8 cellular contexts compared by ENCODE assay signal in genomic region chr17:75693500-75694481, GRCh38. TPM values are rescaled to one million over a fixed set of nuclear protein-coding genes. Genes with fewer than 3 reads are reported as not detected.
A peak's percentile ranks its signal among the peaks of the same experiment; 100 is the strongest.
DNase-seq lines count a peak whose midpoint lies in the region; TF ChIP-seq lines count a peak whose summit lies in the region.

No MANE protein-coding gene starts in this region.

- H3K27ac Mint-ChIP-seq in chondrocyte (ENCODE audit: unreplicated experiment) (peak overlapping the region; percentile 95), type B pancreatic cell (peak overlapping the region; percentile 34)
- peak overlapping the region in 1 of 7 donors; percentile 18 for H3K27ac Mint-ChIP-seq in CD4-positive, alpha-beta memory T cell

- POLR2A ChIA-PET in CD4-positive, alpha-beta memory T cell (lab: Charles Lee; ENCODE audit: partially characterized antibody), result no interaction called here

- peaks cover 13% of the 10 kb centered on the region for H3K36me3 Mint-ChIP-seq in chondrocyte (ENCODE audit: low read depth)
- peaks cover 21% of the 10 kb centered on the region for H3K36me3 Mint-ChIP-seq in type B pancreatic cell
- H3K36me3 Mint-ChIP-seq in CD4-positive, alpha-beta memory T cell, result peaks cover 18 to 72% of the 10 kb centered on the region in 2 donors

- TF ChIP-seq CTCF in chondrocyte (IDR thresholded peaks at IDR 0.05) (peak; percentile 61), lower leg skin (IDR thresholded peaks at IDR 0.05) (no peak), type B pancreatic cell (conservative IDR thresholded peaks at IDR 0.05) (no peak)

- WGBS in lower leg skin, 2 donors, result 33 to 38% methylated on average over 19 of the region's 19 CpGs

- intact Hi-C loops in lower leg skin (cut with DNase I; ENCODE audit: low total_unique reads), result no loop called here
- intact Hi-C loops in CD4-positive, alpha-beta memory T cell (cut with micrococcal nuclease), result no loop called here

- H3K9me3 ChIP-seq in CD4-positive, alpha-beta memory T cell (ENCODE audit: control insufficient read depth in 1 of 2, low read length in 2 of 2), result no peaks in the 10 kb centered on the region

- no peak overlapping the region for H3K27ac ChIP-seq in CD4-positive, alpha-beta memory T cell (ENCODE audit: low read depth, low read length)

- H3K9me3 Mint-ChIP-seq in chondrocyte (ENCODE audit: low read depth) (no peaks in the 10 kb centered on the region), type B pancreatic cell (no peaks in the 10 kb centered on the region)
- H3K9me3 Mint-ChIP-seq in CD4-positive, alpha-beta memory T cell, result no peaks in the 10 kb centered on the region

- CTCF ChIA-PET in CD4-positive, alpha-beta memory T cell (lab: Charles Lee; ENCODE audit: partially characterized antibody), result interaction anchor here (0.6 to 1.5 kb wide), 3 partner anchors 11 to 54 kb away, joined by 3 to 5 read pairs (median 3); no protein-coding TSS in a partner anchor

- H3K27me3 Mint-ChIP-seq in chondrocyte (ENCODE audit: low read depth) (no peaks in the 10 kb centered on the region), type B pancreatic cell (no peaks in the 10 kb centered on the region)
- H3K27me3 Mint-ChIP-seq in CD4-positive, alpha-beta memory T cell, result no peaks in the 10 kb centered on the region

- DNase-seq in NCI-H1105 treated with DMSO at 0.1 percent for 48 hours (lab: John Stamatoyannopoulos, UW), result peak; percentile 30
- DNase-seq in chondrocyte (ENCODE audit: low spot score), result peak; percentile 97
- DNase-seq in lower leg skin (ENCODE audit: low spot score in 2 of 2), result peak; percentile 93 to 96
- DNase-seq in type B pancreatic cell (ENCODE audit: extremely low spot score, unreplicated experiment), result no peak
- DNase-seq in NOMO-1 treated with DMSO at 0.1 percent for 48 hours (lab: John Stamatoyannopoulos, UW; ENCODE audit: unreplicated experiment), result no peak
- DNase-seq in HuH-7 (ENCODE audit: low spot score), result no peak
- DNase-seq in NCI-H748 treated with DMSO at 0.1 percent for 48 hours (lab: John Stamatoyannopoulos, UW), result no peak
- no peak for DNase-seq in CD4-positive, alpha-beta memory T cell

- peaks cover 9% of the 10 kb centered on the region for H3K4me1 ChIP-seq in CD4-positive, alpha-beta memory T cell (ENCODE audit: insufficient read depth, low read length)

- H3K4me3 Mint-ChIP-seq in chondrocyte (ENCODE audit: unreplicated experiment) (peak overlapping the region; percentile 26), type B pancreatic cell (no peak overlapping the region)
- no peak overlapping the region for H3K4me3 Mint-ChIP-seq in CD4-positive, alpha-beta memory T cell

- H3K4me3 ChIP-seq in lower leg skin (ENCODE audit: low read depth, poor library complexity, severe bottlenecking), result no peak overlapping the region
- no peak overlapping the region for H3K4me3 ChIP-seq in CD4-positive, alpha-beta memory T cell (ENCODE audit: low read length in 2 of 2)

- TF ChIP-seq POLR2A in lower leg skin (IDR thresholded peaks at IDR 0.05), result no peak

- H3K4me1 Mint-ChIP-seq in chondrocyte (ENCODE audit: low read depth), result peaks cover 85% of the 10 kb centered on the region
- peaks cover 38% of the 10 kb centered on the region for H3K4me1 Mint-ChIP-seq in type B pancreatic cell (ENCODE audit: unreplicated experiment)
- peaks cover 15 to 34% (median 16%) of the 10 kb centered on the region in 4 donors for H3K4me1 Mint-ChIP-seq in CD4-positive, alpha-beta memory T cell

- H3K27me3 ChIP-seq in CD4-positive, alpha-beta memory T cell (ENCODE audit: insufficient read depth, low read length), result no peaks in the 10 kb centered on the region

- H3K36me3 ChIP-seq in CD4-positive, alpha-beta memory T cell (ENCODE audit: insufficient read depth, low read length), result peaks cover 55% of the 10 kb centered on the region

RNA-seq across cellular contexts. Expression of gene SAP30BP, which starts 26.7 kb away (rescaled TPM):
- total RNA-seq in chondrocyte (59.9 to 91.8 TPM (median 67.5 TPM) in 3 replicates), lower leg skin (10 to 100 TPM; 54.0 to 85.1 (median 74.1) TPM), type B pancreatic cell (ENCODE audit: low replicate concordance) (88.1 and 89.3 TPM in 2 replicates)
- total RNA-seq in CD4-positive, alpha-beta memory T cell, result 100 to 1,000 TPM; 115 to 119 TPM
- polyA plus RNA-seq in CD4-positive, alpha-beta memory T cell, result 10 to 100 TPM; 69.9 to 80.4 TPM

RNA-seq across cellular contexts. Expression of gene RECQL5, which starts 26.8 kb away (rescaled TPM):
- total RNA-seq in chondrocyte (20.4 to 30.4 TPM (median 21.1 TPM) in 3 replicates), lower leg skin (10 to 100 TPM; 50.8 to 76.3 (median 60.5) TPM), type B pancreatic cell (ENCODE audit: low replicate concordance) (64.7 and 90.4 TPM in 2 replicates)
- total RNA-seq in CD4-positive, alpha-beta memory T cell, result 10 to 100 TPM; 58.3 to 59.1 TPM
- 10 to 100 TPM in 1 of 2 donors, 1 to 10 TPM in 1; 6.4 to 16.7 TPM for polyA plus RNA-seq in CD4-positive, alpha-beta memory T cell

RNA-seq across cellular contexts. Expression of gene ITGB4, which starts 27.5 kb away (rescaled TPM):
- total RNA-seq in chondrocyte, result 5.2 to 52.3 TPM (median 5.6 TPM) in 3 replicates
- 100 to 1,000 TPM; 371 to 689 (median 435) TPM for total RNA-seq in lower leg skin
- total RNA-seq in type B pancreatic cell (ENCODE audit: low replicate concordance), result 26.4 and 57.8 TPM in 2 replicates
- 1 to 10 TPM in 1 of 2 experiments, under 1 TPM in 1; 0.67 to 1.2 TPM for total RNA-seq in CD4-positive, alpha-beta memory T cell
- polyA plus RNA-seq in CD4-positive, alpha-beta memory T cell, result under 1 TPM; 0.25 to 0.91 TPM

Comparison
In these comparisons a context has a peak if more than half of its experiments do, and no peak if none do; other contexts are left out.
1. DNase-seq: peak in NCI-H1105 treated with DMSO at 0.1 percent for 48 hours (single experiment), chondrocyte (single experiment) and lower leg skin (2 of 2); none in type B pancreatic cell (single experiment), NOMO-1 treated with DMSO at 0.1 percent for 48 hours (single experiment), HuH-7 (single experiment), NCI-H748 treated with DMSO at 0.1 percent for 48 hours (single experiment) and CD4-positive, alpha-beta memory T cell (0 of 5).